Comparison of ENCODE assay signal across 8 cellular contexts in the genomic region with DNA sequence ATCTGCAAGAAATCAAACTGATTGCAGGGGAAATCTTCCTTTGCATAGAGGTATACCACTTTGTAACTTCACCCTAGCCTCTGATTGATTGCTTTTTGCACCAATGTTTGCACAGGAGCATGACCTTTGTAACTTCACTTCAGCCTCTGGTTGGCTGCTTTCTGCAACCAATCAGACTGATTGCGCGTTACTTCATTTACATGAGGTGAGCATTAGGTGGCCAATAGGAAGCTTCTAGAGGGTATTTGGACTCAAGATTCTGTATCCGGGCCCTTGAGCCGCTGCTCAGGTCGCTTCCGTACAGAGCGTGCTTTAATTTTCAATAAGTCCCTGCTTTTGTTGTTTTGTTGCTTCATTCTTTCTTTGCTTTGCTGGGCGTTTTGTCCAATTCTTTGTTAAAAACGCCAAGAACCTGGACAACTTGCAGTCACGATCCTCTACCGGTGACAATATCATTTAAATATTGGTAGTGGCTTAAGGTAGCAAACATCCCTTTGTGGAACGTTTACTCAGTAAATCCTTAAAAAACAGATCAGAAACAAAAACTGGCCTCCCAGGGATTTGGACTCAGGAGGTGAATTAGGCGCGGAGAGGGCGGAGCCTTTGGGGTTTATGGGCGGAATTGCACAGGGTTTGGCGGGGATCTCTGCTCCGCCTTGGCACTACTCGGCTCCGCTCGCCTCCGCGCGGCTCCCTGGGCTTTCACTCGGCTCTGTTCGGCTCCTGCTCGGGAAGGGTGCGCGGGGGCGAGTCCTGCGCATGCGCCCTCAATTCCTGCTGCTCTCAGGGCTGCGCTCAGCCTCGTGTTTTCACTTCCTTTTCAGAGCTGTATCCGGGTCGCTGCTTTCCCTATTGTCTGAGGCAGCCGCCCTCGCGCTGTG. TPM values are rescaled to one million over a fixed set of nuclear protein-coding genes. Genes with fewer than 3 reads are reported as not detected.
DNase-seq lines count a peak whose midpoint lies in the region; ATAC-seq and TF ChIP-seq lines count a peak whose summit lies in the region.

Gene PHF14, plus strand, starts transcription at position 812 of the 881 bp plus-strand sequence. CDS start 452 bp downstream, outside the sequence.

- peak within 1 kb of the TSS; percentile 90 for H3K27ac ChIP-seq in upper lobe of right lung

- peaks cover 26% of the 10 kb centered on the region for H3K27me3 Mint-ChIP-seq in T-helper 1 cell treated with Interleukin-12 subunit alpha and Interleukin-12 subunit beta and Interleukin-4 antibody, amounts not matched to agents 30 μg/mL and 1 μg/mL, for 36 hours (ENCODE audit: low read depth)

- intact Hi-C loops in left cardiac atrium (cut with DNase I) (loop anchor here in 1 of 2 donors (2.0 kb wide), 1 partner anchor 32 kb away; a partner anchor contains a TSS), posterior vena cava (cut with DNase I) (loop anchor here (1.0 to 5.0 kb wide), 2 partner anchors 23 to 36 kb away; no protein-coding TSS in a partner anchor), upper lobe of right lung (cut with DNase I) (no loop called here)

- peak; percentile 96 for ATAC-seq in HG02884 (IDR thresholded peaks at IDR 0.05; ENCODE audit: unreplicated experiment)
- peak; percentile 100 for ATAC-seq in left cardiac atrium
- peak; percentile 99 for ATAC-seq in upper lobe of right lung

- no peaks in the 10 kb centered on the region for H3K27me3 ChIP-seq in upper lobe of right lung

- peak within 1 kb of the TSS; percentile 93 for H3K4me3 Mint-ChIP-seq in T-helper 1 cell treated with Interleukin-12 subunit alpha and Interleukin-12 subunit beta and Interleukin-4 antibody, amounts not matched to agents 30 μg/mL and 1 μg/mL, for 36 hours

- peaks cover 29% of the 10 kb centered on the region for H3K36me3 Mint-ChIP-seq in T-helper 1 cell treated with Interleukin-12 subunit alpha and Interleukin-12 subunit beta and Interleukin-4 antibody, amounts not matched to agents 30 μg/mL and 1 μg/mL, for 36 hours (ENCODE audit: low read depth)

- peak within 1 kb of the TSS; percentile 89 for H3K4me3 ChIP-seq in upper lobe of right lung

- TF ChIP-seq CTCF in GM13977 (IDR thresholded peaks at IDR 0.05; ENCODE audit: extremely low read depth, insufficient read depth, missing control alignments): no peak
- TF ChIP-seq CTCF in upper lobe of right lung (IDR thresholded peaks at IDR 0.05): no peak

- DNase-seq in GM13977 (ENCODE audit: low spot score): peak; percentile 95
- DNase-seq in NCI-H1694 (lab: John Stamatoyannopoulos, UW): peak; percentile 98
- peak; percentile 91 for DNase-seq in amniotic stem cell (lab: John Stamatoyannopoulos, UW)
- DNase-seq in left cardiac atrium: peak; percentile 98
- peak; percentile 99 for DNase-seq in posterior vena cava (ENCODE audit: low spot score)
- peak; percentile 98 for DNase-seq in upper lobe of right lung

- peaks cover 5% of the 10 kb centered on the region for H3K36me3 ChIP-seq in upper lobe of right lung

- H3K9me3 ChIP-seq in upper lobe of right lung: no peaks in the 10 kb centered on the region

- H3K4me1 ChIP-seq in upper lobe of right lung: peaks cover 9% of the 10 kb centered on the region

- H3K9me3 Mint-ChIP-seq in T-helper 1 cell treated with Interleukin-12 subunit alpha and Interleukin-12 subunit beta and Interleukin-4 antibody, amounts not matched to agents 30 μg/mL and 1 μg/mL, for 36 hours: no peaks in the 10 kb centered on the region

- peak within 1 kb of the TSS; percentile 88 for H3K27ac Mint-ChIP-seq in T-helper 1 cell treated with Interleukin-12 subunit alpha and Interleukin-12 subunit beta and Interleukin-4 antibody, amounts not matched to agents 30 μg/mL and 1 μg/mL, for 36 hours

- peaks cover 27% of the 10 kb centered on the region for H3K4me1 Mint-ChIP-seq in T-helper 1 cell treated with Interleukin-12 subunit alpha and Interleukin-12 subunit beta and Interleukin-4 antibody, amounts not matched to agents 30 μg/mL and 1 μg/mL, for 36 hours (ENCODE audit: low read depth)

- in situ Hi-C loops in GM13977 (cut with MboI; ENCODE audit: low pct_unique_long_range_greater_than_20kb, low sequenced_read_pairs, unreplicated experiment): no loop called here

RNA-seq across cellular contexts. Expression of gene PHF14, which starts in this region (rescaled TPM):
- 10 to 100 TPM; 14.5 to 17.2 TPM for total RNA-seq in left cardiac atrium
- 10 to 100 TPM; 32.7 to 36.6 TPM for total RNA-seq in posterior vena cava
- total RNA-seq in upper lobe of right lung: 30.4 TPM

Comparison
In these comparisons a context has a peak if more than half of its experiments do, and no peak if none do; other contexts are left out.
1. Peak in every context shown above with its lines: DNase-seq, ATAC-seq, H3K4me3 ChIP-seq and H3K27ac ChIP-seq.